8 cellular contexts compared by ENCODE assay signal in the genomic region with DNA sequence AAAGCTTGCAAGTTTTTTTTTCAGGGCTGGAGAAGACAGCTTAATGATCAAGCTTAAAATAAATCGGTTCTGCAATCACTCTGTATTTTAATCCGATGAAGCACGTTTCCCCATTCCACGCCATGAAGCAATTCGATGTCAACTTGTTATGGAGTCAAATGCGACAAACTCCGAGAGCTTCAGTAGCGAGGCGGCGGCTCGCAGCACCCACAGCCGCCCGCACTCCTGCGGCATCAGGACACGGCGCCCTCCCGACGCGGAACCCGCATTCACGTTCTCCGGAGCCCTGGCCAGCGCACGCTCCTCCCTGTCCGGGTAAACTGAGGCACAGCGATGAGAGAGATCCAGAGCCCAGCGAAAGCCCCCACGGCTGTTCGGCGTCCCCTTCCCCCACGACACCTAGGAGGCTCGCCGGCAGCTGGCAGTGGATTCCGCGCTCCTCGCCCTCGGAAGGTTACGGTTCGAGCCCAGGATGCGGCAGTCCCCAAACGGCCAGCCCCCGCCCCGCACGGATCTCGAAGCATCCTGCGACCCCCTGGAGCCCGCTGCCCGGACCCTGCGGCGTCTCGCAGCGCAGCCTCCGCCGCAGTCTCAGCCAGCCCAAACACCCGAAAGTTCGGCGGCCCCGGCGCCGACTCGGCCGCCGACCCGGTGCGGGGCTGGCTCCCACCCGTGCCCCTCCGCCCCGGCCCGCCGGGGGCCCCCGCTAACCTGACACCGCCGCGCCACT. TPM values are rescaled to one million over a fixed set of nuclear protein-coding genes. Genes with fewer than 3 reads are reported as not detected.
DNase-seq lines count a peak whose midpoint lies in the region; ATAC-seq, FAIRE-seq and TF ChIP-seq lines count a peak whose summit lies in the region.

No MANE protein-coding gene starts in this region.

- H3K36me3 ChIP-seq in small intestine (ENCODE audit: control insufficient read depth in 2 of 2, insufficient read depth in 2 of 2, low read length in 2 of 2) = no peaks in the 10 kb centered on the region

- 5 to 12% (median 9%) methylated on average over 62 to 74 of the region's 74 CpGs for WGBS in small intestine, 3 donors

- peak overlapping the region; percentile 61 for H3K4me3 ChIP-seq in astrocyte of the spinal cord (ENCODE audit: low read depth, low read length)
- peak overlapping the region; percentile 46 to 81 for H3K4me3 ChIP-seq in small intestine (ENCODE audit: low read depth in 1 of 2, low read length in 2 of 2)

- no peak for FAIRE-seq in small intestine (lab: Jason Lieb, UNC)

- no peak overlapping the region for H3K27ac ChIP-seq in small intestine (ENCODE audit: low read depth in 1 of 2, low read length in 1 of 2)

- peak; percentile 1 for DNase-seq in activated T-cell treated with anti-CD3 and anti-CD28 coated beads for 24 hours (ENCODE audit: low read depth)
- no peak for DNase-seq in activated T-cell treated with anti-CD3 and anti-CD28 coated beads, Interleukin-2, amount 50 U/mL, for 1 hour
- DNase-seq in astrocyte of the spinal cord (ENCODE audit: low read depth, low spot score) = peak; percentile 23
- DNase-seq in islet precursor cell = peak; percentile 69
- DNase-seq in small intestine = no peak
- DNase-seq in AML-193 (lab: John Stamatoyannopoulos, UW) = no peak
- no peak for DNase-seq in KBM-7

- peaks cover 0 to 7% of the 10 kb centered on the region in 2 donors for H3K27me3 ChIP-seq in small intestine (ENCODE audit: control insufficient read depth in 2 of 2, insufficient read depth in 2 of 2, low read length in 2 of 2)

- ATAC-seq in HG02759 (IDR thresholded peaks at IDR 0.05; ENCODE audit: unreplicated experiment) = no peak

- H3K4me1 ChIP-seq in small intestine (ENCODE audit: control insufficient read depth in 2 of 2, insufficient read depth in 1 of 2, low read depth in 1 of 2, low read length in 1 of 2) = no peaks in the 10 kb centered on the region

- no peaks in the 10 kb centered on the region for H3K9me3 ChIP-seq in small intestine (ENCODE audit: control insufficient read depth, low read depth)

- in situ Hi-C loops in astrocyte of the spinal cord (cut with HindIII; ENCODE audit: low sequenced_read_pairs) (no loop called here), KBM-7 (cut with MboI; ENCODE audit: low pct_unique_long_range_greater_than_20kb, low sequenced_read_pairs) (loop anchor here (25.0 kb wide), 2 partner anchors 213 to 388 kb away; no protein-coding TSS in a partner anchor)

- TF ChIP-seq CTCF in astrocyte of the spinal cord (IDR thresholded peaks at IDR 0.05; ENCODE audit: low read depth, low read length) = no peak

RNA-seq across cellular contexts. Expression of a gene that starts 0.5 kb away (rescaled TPM):
- under 1 TPM; under 0.01 to 1.00 (median 0.22) TPM for polyA plus RNA-seq in small intestine

Comparison
In these comparisons a context has a peak if more than half of its experiments do, and no peak if none do; other contexts are left out.
1. DNase-seq: peak in activated T-cell treated with anti-CD3 and anti-CD28 coated beads for 24 hours (single experiment), astrocyte of the spinal cord (single experiment) and islet precursor cell (single experiment); none in activated T-cell treated with anti-CD3 and anti-CD28 coated beads, Interleukin-2, amount 50 U/mL, for 1 hour (single experiment), small intestine (single experiment), AML-193 (0 of 2) and KBM-7 (single experiment).